Comparison of ENCODE assay signal across 1 cellular context in genomic region chr12:126772171-126772864, GRCh38.
TF ChIP-seq lines count a peak whose summit lies in the region.

No MANE protein-coding gene starts in this region.

TF ChIP-seq in HCT116, 20 proteins besides CTCF, POLR2A, EP300 and RAD21 (continued from another document):
- TF ChIP-seq, protein P1, sequence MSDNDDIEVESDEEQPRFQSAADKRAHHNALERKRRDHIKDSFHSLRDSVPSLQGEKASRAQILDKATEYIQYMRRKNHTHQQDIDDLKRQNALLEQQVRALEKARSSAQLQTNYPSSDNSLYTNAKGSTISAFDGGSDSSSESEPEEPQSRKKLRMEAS (IDR thresholded peaks at IDR 0.05), result peak; percentile 74
- TF ChIP-seq TCF7L2 (IDR thresholded peaks at IDR 0.05; ENCODE audit: borderline replicate concordance, extremely low read depth, insufficient read depth, insufficient read length) (no peak), POLR2AphosphoS5 (IDR thresholded peaks at IDR 0.05; ENCODE audit: low read depth, low read length) (peak; percentile 38; the same call in 1 of the 2 replicates), ELF1 (IDR thresholded peaks at IDR 0.05; ENCODE audit: borderline replicate concordance, low read depth) (no peak), FOSL1 (IDR thresholded peaks at IDR 0.05; ENCODE audit: low read depth) (peak; percentile 79), ZBTB33 (IDR thresholded peaks at IDR 0.05; ENCODE audit: extremely low read depth, insufficient replicate concordance, low read length) (no peak), ZFX (IDR thresholded peaks at IDR 0.05) (no peak), SRF (IDR thresholded peaks at IDR 0.05; ENCODE audit: low read depth) (no peak), JUND (IDR thresholded peaks at IDR 0.05) (peak; percentile 75)
- TF ChIP-seq, protein P2, sequence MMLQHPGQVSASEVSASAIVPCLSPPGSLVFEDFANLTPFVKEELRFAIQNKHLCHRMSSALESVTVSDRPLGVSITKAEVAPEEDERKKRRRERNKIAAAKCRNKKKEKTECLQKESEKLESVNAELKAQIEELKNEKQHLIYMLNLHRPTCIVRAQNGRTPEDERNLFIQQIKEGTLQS (IDR thresholded peaks at IDR 0.05), result no peak
